In genomic region chr14:70339970-70340369, GRCh38 we compare ENCODE assay signal across 29 cellular contexts.
"Had no signal": no experiment of that assay in that cellular context is flagged by ENCODE, and none has a peak within 500 bp of the region (broad histone marks: within the 10 kb centered on the region; RNA-seq: fewer than 3 reads in every experiment).

No MANE protein-coding gene starts in this region.

- H3K27me3 ChIP-seq: Peyer's patch, SJCRH30 had no signal

- H3K9ac ChIP-seq: KMS-11, SK-N-SH had no signal

- ATAC-seq: activated CD4-positive, CD25-positive, alpha-beta regulatory T cell treated with anti-CD3 and anti-CD28 coated beads, Interleukin-2, amount 50 U/mL, for 24 hours; activated CD8-positive, alpha-beta memory T cell treated with anti-CD3 and anti-CD28 coated beads, Interleukin-2, amount 10 ng/mL, durations not matched to agents 7 days and 5 days had no signal

- FAIRE-seq: astrocyte had no signal

- H3K4me1 ChIP-seq: Peyer's patch, SJCRH30 had no signal

- H3K27me3 Mint-ChIP-seq: activated CD4-positive, alpha-beta memory T cell treated with anti-CD3 and anti-CD28 coated beads, Interleukin-2, amount 10 ng/mL, durations not matched to agents 7 days and 5 days; activated CD4-positive, alpha-beta T cell treated with anti-CD3 and anti-CD28 coated beads, Interleukin-2, amount 10 ng/mL, durations not matched to agents 7 days and 5 days; activated CD8-positive, alpha-beta memory T cell treated with anti-CD3 and anti-CD28 coated beads, Interleukin-2, amount 10 ng/mL, durations not matched to agents 7 days and 5 days; activated naive CD4-positive, alpha-beta T cell treated with anti-CD3 and anti-CD28 coated beads, Interleukin-2, amount 50 U/mL, for 24 hours; activated T-cell treated with anti-CD3 and anti-CD28 coated beads, Interleukin-2, amount 50 U/mL, for 24 hours; brain; central memory CD8-positive, alpha-beta T cell had no signal

- H3K9me2 ChIP-seq: SK-N-SH had no signal

- H3K27ac Mint-ChIP-seq: activated CD4-positive, alpha-beta memory T cell treated with anti-CD3 and anti-CD28 coated beads, Interleukin-2, amount 10 ng/mL, durations not matched to agents 7 days and 5 days; activated CD4-positive, alpha-beta T cell treated with anti-CD3 and anti-CD28 coated beads, Interleukin-2, amount 10 ng/mL, durations not matched to agents 7 days and 5 days; activated CD8-positive, alpha-beta memory T cell treated with anti-CD3 and anti-CD28 coated beads, Interleukin-2, amount 10 ng/mL, durations not matched to agents 7 days and 5 days; activated naive CD4-positive, alpha-beta T cell treated with anti-CD3 and anti-CD28 coated beads, Interleukin-2, amount 50 U/mL, for 24 hours; activated T-cell treated with anti-CD3 and anti-CD28 coated beads, Interleukin-2, amount 50 U/mL, for 24 hours; brain had no signal

- H3K4me1 Mint-ChIP-seq: activated CD4-positive, alpha-beta memory T cell treated with anti-CD3 and anti-CD28 coated beads, Interleukin-2, amount 10 ng/mL, durations not matched to agents 7 days and 5 days; brain had no signal

- H3K4me3 Mint-ChIP-seq: activated CD4-positive, alpha-beta memory T cell treated with anti-CD3 and anti-CD28 coated beads, Interleukin-2, amount 10 ng/mL, durations not matched to agents 7 days and 5 days; activated CD4-positive, alpha-beta T cell treated with anti-CD3 and anti-CD28 coated beads, Interleukin-2, amount 10 ng/mL, durations not matched to agents 7 days and 5 days; activated CD8-positive, alpha-beta memory T cell treated with anti-CD3 and anti-CD28 coated beads, Interleukin-2, amount 10 ng/mL, durations not matched to agents 7 days and 5 days; activated naive CD4-positive, alpha-beta T cell treated with anti-CD3 and anti-CD28 coated beads, Interleukin-2, amount 50 U/mL, for 24 hours; activated T-cell treated with anti-CD3 and anti-CD28 coated beads, Interleukin-2, amount 50 U/mL, for 24 hours; brain; central memory CD8-positive, alpha-beta T cell had no signal

- H3K27ac ChIP-seq: KMS-11, Peyer's patch, RWPE1, SJCRH30, WERI-Rb-1 had no signal

- H3K4me3 ChIP-seq: Peyer's patch, SJCRH30 had no signal

- H3K36me3 ChIP-seq: Peyer's patch had no signal

- DNase-seq: activated CD4-positive, alpha-beta memory T cell treated with anti-CD3 and anti-CD28 coated beads, Interleukin-2, amount 10 ng/mL, durations not matched to agents 7 days and 5 days; activated CD4-positive, alpha-beta T cell treated with anti-CD3 and anti-CD28 coated beads, Interleukin-2, amount 10 ng/mL, durations not matched to agents 7 days and 5 days; activated CD8-positive, alpha-beta memory T cell treated with anti-CD3 and anti-CD28 coated beads, Interleukin-2, amount 10 ng/mL, durations not matched to agents 7 days and 5 days; activated gamma-delta T cell; activated T-cell treated with anti-CD3 and anti-CD28 coated beads, Interleukin-2, amount 50 U/mL, for 24 hours; amygdala; cortex of kidney; NCI-H1092; NCI-H1417; NCI-H1930; NCI-H2107; NCI-H2171 treated with DMSO at 0.1 percent for 48 hours; NCI-H226; NCI-H526 treated with DMSO at 0.1 percent for 48 hours; NCI-H82; NK-92 treated with Interleukin-12 subunit alpha and Interleukin-12 subunit beta, amount 100 ng/mL, for 24 hours; Peyer's patch; Right ventricle myocardium superior; SJCRH30; SK-N-SH; T-helper 1 cell; WERI-Rb-1 had no signal

- H3K9me3 ChIP-seq: Peyer's patch, SK-N-SH had no signal

- H3K4me2 ChIP-seq: KMS-11, SK-N-SH had no signal
